ENCODE assay signal across 11 cellular contexts in genomic region chr2:30756051-30756719, GRCh38. TPM values are rescaled to one million over a fixed set of nuclear protein-coding genes. Genes with fewer than 3 reads are reported as not detected.
DNase-seq lines count a peak whose midpoint lies in the region; ATAC-seq, FAIRE-seq and TF ChIP-seq lines count a peak whose summit lies in the region.
"Had no signal": no experiment of that assay in that cellular context is flagged by ENCODE, and none has a peak within 500 bp of the region (broad histone marks: within the 10 kb centered on the region; RNA-seq: fewer than 3 reads in every experiment).

No MANE protein-coding gene starts in this region.

- no peak for TF ChIP-seq EP300 in H1 (IDR thresholded peaks at IDR 0.05; ENCODE audit: borderline replicate concordance in 1 of 2, low read depth in 2 of 2, low read length in 2 of 2)

- CTCF ChIA-PET in H1 (lab: Charles Lee; ENCODE audit: partially characterized antibody) = interaction anchor here (0.7 to 1.2 kb wide), 2 partner anchors 11 to 608 kb away, joined by 3 read pairs; no protein-coding TSS in a partner anchor

- H3K23ac ChIP-seq in H1 (ENCODE audit: insufficient read length) = no peak overlapping the region

- H3K36me3 ChIP-seq in H1 (ENCODE audit: control insufficient read depth in 2 of 4, insufficient read depth in 4 of 4, low read length in 3 of 4) (no peaks in the 10 kb centered on the region), pancreas (no peaks in the 10 kb centered on the region)

- 0 out of 2 replicates have a peak overlapping the region, but pooled peaks have one; percentile 27 for H2BK12ac ChIP-seq in H1 (ENCODE audit: low read depth, low read length)

- H2BK5ac ChIP-seq in H1 (ENCODE audit: low read depth, low read length) = no peak overlapping the region

- DNase-seq in ELR (ENCODE audit: low read depth) (peak; percentile 35), NCI-H146 treated with DMSO at 0.1 percent for 48 hours (lab: John Stamatoyannopoulos, UW; ENCODE audit: unreplicated experiment) (peak; percentile 74), H1 (ENCODE audit: low read depth in 1 of 2, low spot score in 2 of 2) (no peak), pancreas (peak in 2 of 6 donors; percentile 5 to 41), NCI-H1105 (lab: John Stamatoyannopoulos, UW) (no peak)
- DNase-seq in effector CD8-positive, alpha-beta T cell (lab: John Stamatoyannopoulos, UW) = no peak
- DNase-seq: activated CD4-positive, alpha-beta memory T cell treated with anti-CD3 and anti-CD28 coated beads, Interleukin-2, amount 10 ng/mL, durations not matched to agents 7 days and 5 days; activated naive CD8-positive, alpha-beta T cell treated with anti-CD3 and anti-CD28 coated beads, Interleukin-2, amount 10 ng/mL, durations not matched to agents 7 days and 5 days had no signal

- 80% methylated on average over 9 of the region's 9 CpGs; no CpG with 5 or more reads in 1 of the 2 experiments for WGBS in H1 (ENCODE audit: extremely low coverage in 1 of 2, insufficient coverage in 1 of 2, insufficient read length in 1 of 2, insufficient replicate concordance in 2 of 2, low coverage in 1 of 2, low lambda C conversion rate in 2 of 2, missing lambda C conversion rate in 1 of 2), 2 experiments
- 27 to 34% methylated on average over 9 of the region's 9 CpGs for whole genome bisulfite sequencing in pancreas, 2 donors

- POLR2A ChIA-PET in H1 (lab: Charles Lee; ENCODE audit: partially characterized antibody) = no interaction called here

- no peaks in the 10 kb centered on the region; the same call in 1 of the 2 replicates for H3K23me2 ChIP-seq in H1 (ENCODE audit: low read depth, low read length)

- H2AK5ac ChIP-seq in H1 (ENCODE audit: low read depth, low read length) = no peak overlapping the region

- H3K4me2 ChIP-seq in H1 (ENCODE audit: insufficient read depth in 1 of 2, low read depth in 2 of 2, low read length in 2 of 2) = no peak overlapping the region

- H3K4me3 ChIP-seq in H1 (ENCODE audit: extremely low read depth in 1 of 4, insufficient read depth in 2 of 4, low read depth in 3 of 4, low read length in 4 of 4) (no peak overlapping the region), pancreas (no peak overlapping the region)

- H3K4ac ChIP-seq in H1 (replicated peaks; ENCODE audit: insufficient read length, low read depth, low read length) = peak overlapping the region; percentile 57

- no peak for TF ChIP-seq RAD21 in H1 (IDR thresholded peaks at IDR 0.05 in 1 of 2, conservative IDR thresholded peaks at IDR 0.05 in 1 of 2; ENCODE audit: low read depth in 2 of 2, low read length in 2 of 2)

- no peaks in the 10 kb centered on the region for H3K79me2 ChIP-seq in H1 (ENCODE audit: control insufficient read depth in 1 of 2, insufficient read depth in 2 of 2, low read length in 2 of 2)

- H2BK20ac ChIP-seq in H1 (ENCODE audit: low read length) = no peak overlapping the region

- no peak overlapping the region for H3K14ac ChIP-seq in H1 (ENCODE audit: insufficient read length)

- no peak overlapping the region for H3K9ac ChIP-seq in H1 (replicated peaks in 1 of 4; ENCODE audit: extremely low read depth in 1 of 4, low read depth in 3 of 4, low read length in 3 of 4)

- H3K56ac ChIP-seq in H1 (replicated peaks; ENCODE audit: insufficient read length, low read depth, low read length) = no peak overlapping the region

- H3K4me1 ChIP-seq in H1 (replicated peaks in 1 of 4; ENCODE audit: control insufficient read depth in 3 of 4, insufficient read depth in 4 of 4, low read length in 3 of 4) = no peaks in the 10 kb centered on the region
- H3K4me1 ChIP-seq in pancreas = no peaks in the 10 kb centered on the region

- H2BK15ac ChIP-seq in H1 (ENCODE audit: low read length) = no peak overlapping the region

- no peak overlapping the region for H4K8ac ChIP-seq in H1 (ENCODE audit: extremely low read depth, insufficient read depth, low read length)

- H4K20me1 ChIP-seq in H1 (replicated peaks in 1 of 2; ENCODE audit: control insufficient read depth in 1 of 2, insufficient read depth in 2 of 2, low read length in 2 of 2) = no peaks in the 10 kb centered on the region

- TF ChIP-seq POLR2A in H1 (IDR thresholded peaks at IDR 0.05; ENCODE audit: control extremely low read depth in 1 of 2, low read depth in 2 of 2, low read length in 2 of 2) = no peak

- no peak overlapping the region for H3K18ac ChIP-seq in H1 (ENCODE audit: extremely low read depth, low read length)

- no peak overlapping the region for H4K91ac ChIP-seq in H1 (replicated peaks; ENCODE audit: insufficient read length, low read length)

- H4K5ac ChIP-seq in H1 (ENCODE audit: insufficient read length, low read depth, low read length) = no peak overlapping the region

- H3K9me3 ChIP-seq in H1 (ENCODE audit: insufficient read depth in 2 of 2, low read depth in 1 of 2, low read length in 1 of 2) (no peaks in the 10 kb centered on the region), pancreas (no peaks in the 10 kb centered on the region)

- FAIRE-seq in H1 (lab: Jason Lieb, UNC) (no peak), pancreas (lab: Jason Lieb, UNC) (no peak)

- H3K27me3 ChIP-seq in H1 (replicated peaks in 1 of 4; ENCODE audit: control insufficient read depth in 3 of 4, extremely low read depth in 1 of 4, insufficient read depth in 3 of 4, low read length in 3 of 4) (no peaks in the 10 kb centered on the region), pancreas (no peaks in the 10 kb centered on the region)

- ATAC-seq in pancreas (peak; percentile 49 to 68 (median 55)), HG03139 (IDR thresholded peaks at IDR 0.05; ENCODE audit: unreplicated experiment) (no peak), GM18519 (IDR thresholded peaks at IDR 0.05; ENCODE audit: low FRiP score, unreplicated experiment) (no peak)
- ATAC-seq: sciatic nerve had no signal

- H3K27ac ChIP-seq in H1 (ENCODE audit: low read depth, low read length) (no peak overlapping the region), pancreas (no peak overlapping the region)

- intact Hi-C loops in pancreas (cut with DNase I) = no loop called here

- H2AFZ ChIP-seq in H1 (ENCODE audit: low read length) = no peak overlapping the region; the same call in 1 of the 2 replicates

- TF ChIP-seq CTCF in H1 (IDR thresholded peaks at IDR 0.05; ENCODE audit: control extremely low read depth in 1 of 3, insufficient read depth in 1 of 3, low read depth in 1 of 3, low read length in 3 of 3) = no peak
- TF ChIP-seq CTCF in pancreas (IDR thresholded peaks at IDR 0.05) = no peak

- H3K79me1 ChIP-seq in H1 (ENCODE audit: low read depth, low read length) = no peaks in the 10 kb centered on the region

- H2BK120ac ChIP-seq in H1 (replicated peaks; ENCODE audit: low read depth, low read length) = no peak overlapping the region

TF ChIP-seq in H1, 55 proteins besides CTCF, POLR2A, EP300 and RAD21:
- TF ChIP-seq GABPA (IDR thresholded peaks at IDR 0.05; ENCODE audit: borderline replicate concordance, insufficient read depth, low read length) (no peak), NANOG (IDR thresholded peaks at IDR 0.05; ENCODE audit: insufficient read depth, low read depth, low read length, poor library complexity, severe bottlenecking) (no peak), POLR2AphosphoS5 (IDR thresholded peaks at IDR 0.05; ENCODE audit: low read depth, low read length) (no peak), YY1 (IDR thresholded peaks at IDR 0.05; ENCODE audit: low read depth, low read length) (no peak), SAP30 (IDR thresholded peaks at IDR 0.05; ENCODE audit: insufficient read depth, insufficient replicate concordance, low read length) (no peak), JUN (IDR thresholded peaks at IDR 0.05; ENCODE audit: low read depth, low read length) (no peak), TAF7 (optimal IDR thresholded peaks at IDR 0.05; ENCODE audit: borderline replicate concordance, low read depth, low read length) (no peak), RNF2 (IDR thresholded peaks at IDR 0.05; ENCODE audit: borderline replicate concordance, low read depth, low read length, missing control alignments, poor library complexity, severe bottlenecking) (no peak), SIX5 (IDR thresholded peaks at IDR 0.05; ENCODE audit: low read depth, low read length) (no peak), TEAD4 (IDR thresholded peaks at IDR 0.05; ENCODE audit: low read depth, low read length) (no peak), CEBPB (IDR thresholded peaks at IDR 0.05; ENCODE audit: low read depth, low read length) (no peak), EGR1 (IDR thresholded peaks at IDR 0.05; ENCODE audit: borderline replicate concordance, low read depth, low read length) (no peak), POU5F1 (IDR thresholded peaks at IDR 0.05; ENCODE audit: low read depth, low read length) (no peak), SUZ12 (IDR thresholded peaks at IDR 0.05; ENCODE audit: low read length) (no peak), EZH2 (IDR thresholded peaks at IDR 0.05; ENCODE audit: low read depth, low read length, severe bottlenecking) (no peak), HDAC2 (IDR thresholded peaks at IDR 0.05; ENCODE audit: borderline replicate concordance in 1 of 2, low read depth in 2 of 2, low read length in 2 of 2) (no peak), KDM5A (IDR thresholded peaks at IDR 0.05; ENCODE audit: low read length) (no peak), CHD1 (IDR thresholded peaks at IDR 0.05; ENCODE audit: low read depth, low read length) (no peak)

RNA-seq across cellular contexts. Expression of gene CAPN13, which starts 51.1 kb away (rescaled TPM):
- 0.94 and 2.4 TPM in 2 replicates for total RNA-seq in H1 (2021; fragmentation: NEBNext Ultra II Directional; extraction: Animal tissue kit (Norgen Biotek cat#: 25700))
- polyA plus RNA-seq in H1 (2011; rRNA removed) (1.5 and 2.4 TPM in 2 replicates), pancreas (10 to 100 TPM in 1 of 2 donors, 1 to 10 TPM in 1; 8.5 to 18.3 TPM)
- 1.4 TPM for polyA plus RNA-seq in H1 (2011; cell fraction: cytosol; rRNA removed)
- 5.0 TPM for polyA plus RNA-seq in H1 (2011; cell fraction: nucleus; rRNA removed)
- 0.88 to 2.3 TPM (median 1.9 TPM) in 4 replicates for polyA plus RNA-seq in H1 (2012, experiment 1 of 2)
- 0.33 TPM for polyA plus RNA-seq in H1 (2012, experiment 2 of 2)
- 1.3 TPM for polyA plus RNA-seq in H1 (2013, experiment 1 of 2)
- 0.98 TPM for polyA plus RNA-seq in H1 (2013, experiment 2 of 2)
- polyA minus RNA-seq in H1 (2011; rRNA and poly(A)+ RNA removed) = 6.8 and 8.2 TPM in 2 replicates
- polyA minus RNA-seq in H1 (2011; cell fraction: cytosol; rRNA and poly(A)+ RNA removed) = 0.95 TPM
- 12.0 TPM for polyA minus RNA-seq in H1 (2011; cell fraction: nucleus; rRNA and poly(A)+ RNA removed)
- total RNA-seq in pancreas = 10 to 100 TPM in 1 of 6 donors, 1 to 10 TPM in 5; 2.7 to 11.2 (median 5.5) TPM
- total RNA-seq: activated CD4-positive, alpha-beta memory T cell treated with anti-CD3 and anti-CD28 coated beads, Interleukin-2, amount 10 ng/mL, durations not matched to agents 7 days and 5 days; activated naive CD8-positive, alpha-beta T cell treated with anti-CD3 and anti-CD28 coated beads, Interleukin-2, amount 10 ng/mL, durations not matched to agents 7 days and 5 days had no signal

Comparison
In these comparisons a context has a peak if more than half of its experiments do, and no peak if none do; other contexts are left out.
1. DNase-seq: peak in ELR (single experiment) and NCI-H146 treated with DMSO at 0.1 percent for 48 hours (single experiment); none in H1 (0 of 2), effector CD8-positive, alpha-beta T cell (single experiment) and NCI-H1105 (single experiment).
2. ATAC-seq: peak in pancreas (4 of 4); none in HG03139 (single experiment) and GM18519 (single experiment).